1 cellular context compared by ENCODE assay signal in genomic region chr4:37981844-37982720, GRCh38.
TF ChIP-seq lines count a peak whose summit lies in the region.

No MANE protein-coding gene starts in this region.

TF ChIP-seq in H1, 55 proteins besides CTCF, POLR2A, EP300 and RAD21:
- TF ChIP-seq ATF3 (IDR thresholded peaks at IDR 0.05; ENCODE audit: insufficient read depth, low read depth, low read length), result no peak
- TF ChIP-seq CEBPB (IDR thresholded peaks at IDR 0.05; ENCODE audit: low read depth, low read length), result no peak
- TF ChIP-seq E2F6 (IDR thresholded peaks at IDR 0.05), result no peak
- no peak for TF ChIP-seq SRF (IDR thresholded peaks at IDR 0.05; ENCODE audit: low read depth, low read length)
- no peak for TF ChIP-seq FOSL1 (IDR thresholded peaks at IDR 0.05; ENCODE audit: insufficient read depth, low read depth, low read length)
- TF ChIP-seq TAF1 (IDR thresholded peaks at IDR 0.05; ENCODE audit: low read depth, low read length), result no peak
- no peak for TF ChIP-seq TCF12 (IDR thresholded peaks at IDR 0.05; ENCODE audit: low read depth, low read length)
- TF ChIP-seq GTF2F1 (IDR thresholded peaks at IDR 0.05; ENCODE audit: borderline replicate concordance, low read depth, low read length), result no peak
- no peak for TF ChIP-seq EZH2 (IDR thresholded peaks at IDR 0.05; ENCODE audit: low read depth, low read length, severe bottlenecking)
